8 cellular contexts compared by ENCODE assay signal in the genomic region with DNA sequence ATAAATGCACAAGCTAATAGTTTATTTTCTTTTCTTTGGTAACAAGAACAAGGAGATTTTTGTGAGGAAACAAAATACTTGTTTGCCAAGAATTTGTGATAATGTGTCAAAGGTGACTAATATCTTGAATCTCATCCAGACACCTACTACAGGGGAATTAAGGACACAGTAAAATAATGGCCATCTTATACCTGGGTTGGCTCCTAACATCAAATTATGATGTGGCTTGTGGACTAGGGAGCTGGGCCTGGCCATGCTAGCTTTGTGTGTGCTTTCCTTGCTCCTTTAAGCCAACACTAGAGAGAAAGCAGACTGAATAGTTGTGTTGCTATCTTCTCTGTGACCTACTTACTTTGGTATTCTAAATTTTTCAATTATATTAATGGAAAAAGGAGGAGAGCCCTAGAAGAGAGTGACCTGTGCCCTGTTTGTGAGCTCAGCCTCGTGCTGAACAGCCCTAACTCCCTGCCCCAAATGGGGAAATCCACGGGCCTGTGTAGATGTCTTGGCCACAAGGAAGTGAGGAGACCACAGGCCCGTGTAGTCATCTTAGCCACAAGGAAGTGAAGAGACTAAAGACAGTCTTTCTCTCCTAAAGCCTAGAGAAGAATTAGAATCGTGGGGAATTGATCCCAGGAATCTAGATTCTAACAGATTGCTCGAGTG. TPM values are rescaled to one million over a fixed set of nuclear protein-coding genes. Genes with fewer than 3 reads are reported as not detected.
DNase-seq lines count a peak whose midpoint lies in the region; ATAC-seq and TF ChIP-seq lines count a peak whose summit lies in the region.

No MANE protein-coding gene starts in this region.

- peak; percentile 94 for ATAC-seq in GM21515 (IDR thresholded peaks at IDR 0.05; ENCODE audit: unreplicated experiment)
- peak; percentile 98 for ATAC-seq in HG03565 (IDR thresholded peaks at IDR 0.05; ENCODE audit: unreplicated experiment)
- ATAC-seq in memory B cell (ENCODE audit: low read depth), result peak; percentile 98

- H3K27ac Mint-ChIP-seq in Calu3 (ENCODE audit: unreplicated experiment) (peak overlapping the region; percentile 42), memory B cell (peak overlapping the region; percentile 93)

- intact Hi-C loops in Calu3 (cut with micrococcal nuclease; ENCODE audit: unreplicated experiment), result no loop called here

- CTCF ChIA-PET in Calu3 (lab: Charles Lee), result no interaction called here

- WGBS in adipose tissue, 3 donors, result 28 to 65% (median 41%) methylated on average over 5 of the region's 5 CpGs

- H3K4me1 Mint-ChIP-seq in Calu3 (ENCODE audit: low read depth, unreplicated experiment), result peaks cover 16% of the 10 kb centered on the region
- peaks cover 43% of the 10 kb centered on the region for H3K4me1 Mint-ChIP-seq in memory B cell

- no peak for TF ChIP-seq CTCF in Calu3 (IDR thresholded peaks at IDR 0.05; ENCODE audit: unreplicated experiment)

- no peaks in the 10 kb centered on the region for H3K9me3 Mint-ChIP-seq in Calu3 (ENCODE audit: low read depth, unreplicated experiment)
- H3K9me3 Mint-ChIP-seq in memory B cell, result no peaks in the 10 kb centered on the region

- H3K4me3 Mint-ChIP-seq in Calu3 (ENCODE audit: low read depth, unreplicated experiment) (no peak overlapping the region), memory B cell (no peak overlapping the region)

- H3K27ac ChIP-seq in adipose tissue (ENCODE audit: low read depth, low read length), result peak overlapping the region; percentile 66

- BruUV-seq in Calu3 (replicated peaks; lab: Mats Ljungman, UMichigan), result no TSS peak

- DNase-seq in Calu3 (peak; percentile 50), memory B cell (ENCODE audit: low spot score in 2 of 2) (peak; percentile 40 to 48), T-helper 9 cell (no peak), NCI-H128 (lab: John Stamatoyannopoulos, UW; ENCODE audit: unreplicated experiment) (no peak), NCI-H446 (lab: John Stamatoyannopoulos, UW) (no peak)

- H3K36me3 Mint-ChIP-seq in Calu3 (ENCODE audit: insufficient read depth, unreplicated experiment), result no peaks in the 10 kb centered on the region
- H3K36me3 Mint-ChIP-seq in memory B cell, result peaks cover 12% of the 10 kb centered on the region

- no peaks in the 10 kb centered on the region for H3K27me3 Mint-ChIP-seq in Calu3 (ENCODE audit: unreplicated experiment)
- no peaks in the 10 kb centered on the region for H3K27me3 Mint-ChIP-seq in memory B cell

RNA-seq across cellular contexts. Expression of gene ARHGAP24, which starts 23.3 kb away (rescaled TPM):
- total RNA-seq in Calu3 (2022), result 9.7 and 10.2 TPM in 2 replicates
- 10 to 100 TPM in 1 of 3 donors, 1 to 10 TPM in 2; 7.9 to 10.3 (median 8.5) TPM for polyA plus RNA-seq in adipose tissue

Comparison
In these comparisons a context has a peak if more than half of its experiments do, and no peak if none do; other contexts are left out.
1. DNase-seq: peak in Calu3 (single experiment) and memory B cell (2 of 2); none in T-helper 9 cell (single experiment), NCI-H128 (single experiment) and NCI-H446 (0 of 2).
2. Peak in every context shown above with its lines, with median percentiles within 50 percentile points of each other: ATAC-seq.